Comparison of ENCODE assay signal across 9 cellular contexts in genomic region chr7:145184956-145185355, GRCh38.
"Had no signal": no experiment of that assay in that cellular context is flagged by ENCODE, and none has a peak within 500 bp of the region (broad histone marks: within the 10 kb centered on the region; RNA-seq: fewer than 3 reads in every experiment).

No MANE protein-coding gene starts in this region.

- H2AFZ ChIP-seq: GM23248 had no signal

- H3K4me1 ChIP-seq: HAP-1 had no signal

- ATAC-seq: HCT116, HepG2 had no signal

- H3K36me3 ChIP-seq: HAP-1 had no signal

- H3K27ac ChIP-seq: GM23248, HL-60 had no signal

- H3K9me3 ChIP-seq: HAP-1 had no signal

- H3K9ac ChIP-seq: GM23248 had no signal

- FAIRE-seq: HepG2 had no signal

- DNase-seq: GM23248, GOT3, H7, HFFc6, KG1 had no signal

- H3K4me3 ChIP-seq: GM23248, HAP-1 had no signal
